Comparison of ENCODE assay signal across 8 cellular contexts in the genomic region with DNA sequence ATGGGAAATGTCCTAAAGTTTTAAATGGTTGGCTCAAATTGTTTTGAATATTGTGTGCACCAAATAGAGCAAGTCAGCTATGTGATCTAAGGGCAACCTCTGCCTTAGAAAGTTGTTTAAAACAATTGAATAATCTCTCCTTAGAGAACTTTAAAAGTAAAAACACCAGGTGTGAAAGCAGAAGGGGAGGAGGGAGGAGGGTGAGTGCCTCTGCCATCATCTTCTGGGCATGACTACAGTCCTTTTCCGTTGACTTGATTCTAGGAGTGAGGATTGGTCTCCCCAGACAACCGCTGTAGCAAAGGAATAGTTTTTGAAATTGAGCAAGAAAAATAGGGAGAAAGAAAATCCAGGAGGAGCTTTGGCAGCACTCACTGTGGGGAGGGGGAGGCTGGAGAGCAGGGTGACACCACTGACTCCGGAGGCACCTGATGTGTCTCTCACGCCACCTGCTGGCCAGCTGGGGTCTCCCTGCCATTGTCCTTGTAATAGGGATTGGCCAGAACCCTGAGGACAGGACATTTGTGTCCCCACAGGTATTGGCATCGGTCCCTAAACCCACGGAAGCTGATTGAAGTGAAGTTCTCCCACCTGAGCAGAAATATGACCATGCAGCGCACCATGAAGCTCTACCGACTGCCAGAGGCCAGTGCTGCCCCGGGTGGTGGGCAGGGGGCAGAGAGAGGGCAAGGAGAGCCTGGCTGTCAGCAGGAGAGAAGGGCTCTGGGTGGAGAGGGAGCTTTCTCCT. TPM values are rescaled to one million over a fixed set of nuclear protein-coding genes. Genes with fewer than 3 reads are reported as not detected.
A peak's percentile ranks its signal among the peaks of the same experiment; 100 is the strongest.
DNase-seq lines count a peak whose midpoint lies in the region; ATAC-seq, FAIRE-seq and TF ChIP-seq lines count a peak whose summit lies in the region.

No MANE protein-coding gene starts in this region.

- no peak overlapping the region for H3K27ac Mint-ChIP-seq in activated T-helper 2 cell treated with anti-CD3 and anti-CD28 coated beads, Interferon-gamma antibody, Interleukin-2, Interleukin-4, amounts not matched to agents 10 μg/mL and 5 μg/mL and 100 μg/mL, durations not matched to agents 14 hours and 24 hours and 36 hours
- no peak overlapping the region for H3K27ac Mint-ChIP-seq in neural progenitor cell

- no peak for TF ChIP-seq POLR2A in stomach (IDR thresholded peaks at IDR 0.05)

- peaks cover 74% of the 10 kb centered on the region for H3K36me3 Mint-ChIP-seq in activated T-helper 2 cell treated with anti-CD3 and anti-CD28 coated beads, Interferon-gamma antibody, Interleukin-2, Interleukin-4, amounts not matched to agents 10 μg/mL and 5 μg/mL and 100 μg/mL, durations not matched to agents 14 hours and 24 hours and 36 hours (ENCODE audit: low read depth)
- peaks cover 36% of the 10 kb centered on the region for H3K36me3 Mint-ChIP-seq in neural progenitor cell

- no peaks in the 10 kb centered on the region for H3K9me3 Mint-ChIP-seq in activated T-helper 2 cell treated with anti-CD3 and anti-CD28 coated beads, Interferon-gamma antibody, Interleukin-2, Interleukin-4, amounts not matched to agents 10 μg/mL and 5 μg/mL and 100 μg/mL, durations not matched to agents 14 hours and 24 hours and 36 hours
- H3K9me3 Mint-ChIP-seq in neural progenitor cell: no peaks in the 10 kb centered on the region

- H3K4me1 ChIP-seq in KMS-11 (ENCODE audit: low read depth, poor library complexity, severe bottlenecking): peaks cover 15% of the 10 kb centered on the region
- no peaks in the 10 kb centered on the region for H3K4me1 ChIP-seq in neural progenitor cell
- peaks cover 14 to 38% (median 25%) of the 10 kb centered on the region in 4 donors for H3K4me1 ChIP-seq in stomach

- WGBS in stomach, 5 donors: 44 to 49% (median 47%) methylated on average over 9 of the region's 9 CpGs

- H3K36me3 ChIP-seq in KMS-11 (ENCODE audit: insufficient read depth): peaks cover 13% of the 10 kb centered on the region; the same call in 1 of the 2 replicates
- H3K36me3 ChIP-seq in neural progenitor cell: peaks cover 7% of the 10 kb centered on the region
- H3K36me3 ChIP-seq in stomach: peaks cover 93 to 100% (median 96%) of the 10 kb centered on the region in 4 donors

- intact Hi-C loops in activated T-helper 2 cell treated with anti-CD3 and anti-CD28 coated beads, Interferon-gamma antibody, Interleukin-2, Interleukin-4, amounts not matched to agents 10 μg/mL and 5 μg/mL and 100 μg/mL, durations not matched to agents 14 hours and 24 hours and 36 hours (cut with micrococcal nuclease): no loop called here
- intact Hi-C loops in stomach (cut with DNase I; ENCODE audit: low total_unique reads): no loop called here

- H3K4me2 ChIP-seq in KMS-11: no peak overlapping the region
- H3K4me2 ChIP-seq in neural progenitor cell: no peak overlapping the region

- FAIRE-seq in D721Med (lab: Jason Lieb, UNC) (no peak), RCC 7860 (lab: Jason Lieb, UNC) (no peak)

- no peak for TF ChIP-seq EP300 in stomach (IDR thresholded peaks at IDR 0.05)

- peaks cover 3% of the 10 kb centered on the region for H3F3A ChIP-seq in neural progenitor cell (ENCODE audit: low read depth)

- H3K79me2 ChIP-seq in KMS-11 (ENCODE audit: insufficient read depth, low read depth) (no peaks in the 10 kb centered on the region), neural progenitor cell (ENCODE audit: low read depth) (no peaks in the 10 kb centered on the region)

- no peaks in the 10 kb centered on the region for H3K4me1 Mint-ChIP-seq in activated T-helper 2 cell treated with anti-CD3 and anti-CD28 coated beads, Interferon-gamma antibody, Interleukin-2, Interleukin-4, amounts not matched to agents 10 μg/mL and 5 μg/mL and 100 μg/mL, durations not matched to agents 14 hours and 24 hours and 36 hours (ENCODE audit: low read depth)
- no peaks in the 10 kb centered on the region for H3K4me1 Mint-ChIP-seq in neural progenitor cell

- H3K9ac ChIP-seq in KMS-11: no peak overlapping the region
- no peak overlapping the region for H3K9ac ChIP-seq in neural progenitor cell

- H3K9me3 ChIP-seq in neural progenitor cell (ENCODE audit: low read depth) (no peaks in the 10 kb centered on the region), stomach (no peaks in the 10 kb centered on the region)

- no peak overlapping the region for H2AFZ ChIP-seq in KMS-11 (ENCODE audit: low read depth)
- no peak overlapping the region for H2AFZ ChIP-seq in neural progenitor cell (replicated peaks)

- H3K4me3 ChIP-seq in KMS-11 (IDR thresholded peaks at IDR 0.05; ENCODE audit: insufficient read depth, low read depth, low read length) (no peak overlapping the region), fibroblast of pulmonary artery (replicated peaks; ENCODE audit: low read depth, low read length) (no peak overlapping the region), neural progenitor cell (no peak overlapping the region), stomach (no peak overlapping the region)

- H3K27me3 ChIP-seq in KMS-11 (ENCODE audit: insufficient read depth, low read depth) (no peaks in the 10 kb centered on the region), neural progenitor cell (no peaks in the 10 kb centered on the region), stomach (no peaks in the 10 kb centered on the region)

- peak; percentile 98 for DNase-seq in D721Med (ENCODE audit: insufficient read length, low spot score)
- DNase-seq in RCC 7860 (ENCODE audit: low spot score): peak; percentile 47
- peak; percentile 59 for DNase-seq in activated T-helper 2 cell treated with anti-CD3 and anti-CD28 coated beads, Interferon-gamma antibody, Interleukin-2, Interleukin-4, amounts not matched to agents 10 μg/mL and 5 μg/mL and 100 μg/mL, durations not matched to agents 14 hours and 24 hours and 36 hours (ENCODE audit: low spot score)
- peak; percentile 82 for DNase-seq in fibroblast of pulmonary artery (ENCODE audit: low read depth)
- peak; percentile 92 for DNase-seq in neural progenitor cell (ENCODE audit: low spot score)
- peak; percentile 91 for DNase-seq in stomach

- H3K27me3 Mint-ChIP-seq in activated T-helper 2 cell treated with anti-CD3 and anti-CD28 coated beads, Interferon-gamma antibody, Interleukin-2, Interleukin-4, amounts not matched to agents 10 μg/mL and 5 μg/mL and 100 μg/mL, durations not matched to agents 14 hours and 24 hours and 36 hours (ENCODE audit: low read depth): no peaks in the 10 kb centered on the region
- H3K27me3 Mint-ChIP-seq in neural progenitor cell (ENCODE audit: insufficient read depth, low read depth): peaks cover 3% of the 10 kb centered on the region

- H3K4me3 Mint-ChIP-seq in activated T-helper 2 cell treated with anti-CD3 and anti-CD28 coated beads, Interferon-gamma antibody, Interleukin-2, Interleukin-4, amounts not matched to agents 10 μg/mL and 5 μg/mL and 100 μg/mL, durations not matched to agents 14 hours and 24 hours and 36 hours (ENCODE audit: low read depth): no peak overlapping the region
- no peak overlapping the region for H3K4me3 Mint-ChIP-seq in neural progenitor cell

- ATAC-seq in HG03432 (IDR thresholded peaks at IDR 0.05; ENCODE audit: unreplicated experiment): no peak

- TF ChIP-seq CTCF in D721Med (IDR thresholded peaks at IDR 0.05; ENCODE audit: insufficient read depth, missing control alignments) (peak; percentile 98), KMS-11 (conservative IDR thresholded peaks at IDR 0.05; ENCODE audit: low read depth, low read length) (peak; percentile 91), fibroblast of pulmonary artery (IDR thresholded peaks at IDR 0.05; ENCODE audit: low read length, missing control alignments) (peak; percentile 90), neural progenitor cell (IDR thresholded peaks at IDR 0.05) (peak; percentile 92), stomach (IDR thresholded peaks at IDR 0.05) (peak in 5 of 7 experiments; percentile 60 to 88 (median 74))

- H3K27ac ChIP-seq in KMS-11: no peak overlapping the region; the same call in 1 of the 2 replicates
- no peak overlapping the region for H3K27ac ChIP-seq in neural progenitor cell
- peak overlapping the region in 3 of 5 donors; percentile 39 to 68 (median 61) for H3K27ac ChIP-seq in stomach

- H4K20me1 ChIP-seq in KMS-11 (ENCODE audit: insufficient read depth) (no peaks in the 10 kb centered on the region), neural progenitor cell (ENCODE audit: low read depth) (peaks cover 15% of the 10 kb centered on the region)

RNA-seq across cellular contexts. Expression of a gene that starts 33.3 kb away (rescaled TPM):
- total RNA-seq in activated T-helper 2 cell treated with anti-CD3 and anti-CD28 coated beads, Interferon-gamma antibody, Interleukin-2, Interleukin-4, amounts not matched to agents 10 μg/mL and 5 μg/mL and 100 μg/mL, durations not matched to agents 14 hours and 24 hours and 36 hours: 4.0 and 4.4 TPM in 2 replicates
- total RNA-seq in neural progenitor cell (ENCODE audit: low replicate concordance) (16.0 and 31.4 TPM in 2 replicates), stomach (100 to 1,000 TPM in 1 of 5 donors, 10 to 100 TPM in 3, 1 to 10 TPM in 1; 7.6 to 215 (median 31.0) TPM)
- polyA plus RNA-seq in stomach: 100 to 1,000 TPM in 1 of 3 donors, 10 to 100 TPM in 2; 17.2 to 106 (median 53.2) TPM

RNA-seq across cellular contexts. Expression of a gene that starts 36.4 kb away (rescaled TPM):
- 12.8 and 15.9 TPM in 2 replicates for total RNA-seq in activated T-helper 2 cell treated with anti-CD3 and anti-CD28 coated beads, Interferon-gamma antibody, Interleukin-2, Interleukin-4, amounts not matched to agents 10 μg/mL and 5 μg/mL and 100 μg/mL, durations not matched to agents 14 hours and 24 hours and 36 hours
- total RNA-seq in neural progenitor cell (ENCODE audit: low replicate concordance) (6.8 and 17.3 TPM in 2 replicates), stomach (10 to 100 TPM in 3 of 5 donors, 1 to 10 TPM in 2; 4.6 to 24.6 (median 15.2) TPM)
- polyA plus RNA-seq in stomach: 10 to 100 TPM; 16.1 to 23.1 (median 18.1) TPM

RNA-seq across cellular contexts. Expression of a gene that starts 37.9 kb away (rescaled TPM):
- total RNA-seq in activated T-helper 2 cell treated with anti-CD3 and anti-CD28 coated beads, Interferon-gamma antibody, Interleukin-2, Interleukin-4, amounts not matched to agents 10 μg/mL and 5 μg/mL and 100 μg/mL, durations not matched to agents 14 hours and 24 hours and 36 hours: 165 and 173 TPM in 2 replicates
- 95.0 and 101 TPM in 2 replicates for total RNA-seq in neural progenitor cell (ENCODE audit: low replicate concordance)
- 100 to 1,000 TPM in 2 of 5 donors, 10 to 100 TPM in 3; 30.1 to 229 (median 74.0) TPM for total RNA-seq in stomach
- 100 to 1,000 TPM in 1 of 3 donors, 10 to 100 TPM in 2; 23.3 to 230 (median 49.7) TPM for polyA plus RNA-seq in stomach

RNA-seq across cellular contexts. Expression of a gene that starts 47.6 kb away (rescaled TPM):
- 30.0 and 31.0 TPM in 2 replicates for total RNA-seq in activated T-helper 2 cell treated with anti-CD3 and anti-CD28 coated beads, Interferon-gamma antibody, Interleukin-2, Interleukin-4, amounts not matched to agents 10 μg/mL and 5 μg/mL and 100 μg/mL, durations not matched to agents 14 hours and 24 hours and 36 hours
- 31.4 and 91.5 TPM in 2 replicates for total RNA-seq in neural progenitor cell (ENCODE audit: low replicate concordance)
- 10 to 100 TPM in 3 of 5 donors, 1 to 10 TPM in 2; 2.3 to 22.9 (median 14.9) TPM for total RNA-seq in stomach
- polyA plus RNA-seq in stomach: 10 to 100 TPM in 2 of 3 donors, 1 to 10 TPM in 1; 9.5 to 17.2 (median 11.5) TPM

RNA-seq across cellular contexts. Expression of a gene that starts 49.2 kb away (rescaled TPM):
- total RNA-seq in activated T-helper 2 cell treated with anti-CD3 and anti-CD28 coated beads, Interferon-gamma antibody, Interleukin-2, Interleukin-4, amounts not matched to agents 10 μg/mL and 5 μg/mL and 100 μg/mL, durations not matched to agents 14 hours and 24 hours and 36 hours: 46.4 and 48.1 TPM in 2 replicates
- total RNA-seq in neural progenitor cell (ENCODE audit: low replicate concordance): 10.2 and 14.3 TPM in 2 replicates
- 10 to 100 TPM in 3 of 5 donors, 1 to 10 TPM in 2; 6.4 to 23.8 (median 13.0) TPM for total RNA-seq in stomach
- polyA plus RNA-seq in stomach: 10 to 100 TPM; 15.4 to 20.5 (median 16.1) TPM

Comparison
In these comparisons a context has a peak if more than half of its experiments do, and no peak if none do; other contexts are left out.
1. DNase-seq: peak in every context shown above with its lines; median percentile 98 in D721Med; 92 in neural progenitor cell; 91 in stomach; 82 in fibroblast of pulmonary artery; 59 in activated T-helper 2 cell treated with anti-CD3 and anti-CD28 coated beads, Interferon-gamma antibody, Interleukin-2, Interleukin-4, amounts not matched to agents 10 μg/mL and 5 μg/mL and 100 μg/mL, durations not matched to agents 14 hours and 24 hours and 36 hours; 47 in RCC 7860.
2. H3K27ac ChIP-seq: peak in stomach (3 of 5); none in KMS-11 (single experiment) and neural progenitor cell (single experiment).
3. Peak in every context shown above with its lines, with median percentiles within 50 percentile points of each other: CTCF ChIP-seq.